Comparison of ENCODE assay signal across 17 cellular contexts in the genomic region with DNA sequence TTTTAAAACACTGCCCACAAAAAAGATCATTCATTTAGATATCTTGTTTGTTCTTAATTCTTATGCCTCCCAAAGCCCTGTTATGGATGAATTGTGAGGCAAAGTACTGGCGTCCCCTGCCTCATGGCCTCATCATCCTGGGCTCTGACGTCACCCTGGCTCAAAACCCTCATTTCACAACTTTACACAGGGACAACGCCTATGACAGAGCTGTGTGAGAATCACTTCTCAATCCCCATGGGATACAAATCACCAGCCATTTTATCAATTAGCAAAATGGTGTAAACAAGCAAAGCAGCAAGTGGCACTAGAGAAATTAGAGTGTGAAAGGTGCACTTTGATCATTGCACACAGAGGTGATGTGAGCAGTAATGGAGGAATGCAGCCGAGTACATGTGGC. TPM values are rescaled to one million over a fixed set of nuclear protein-coding genes. Genes with fewer than 3 reads are reported as not detected.
DNase-seq lines count a peak whose midpoint lies in the region; ATAC-seq and TF ChIP-seq lines count a peak whose summit lies in the region.
"Had no signal": no experiment of that assay in that cellular context is flagged by ENCODE, and none has a peak within 500 bp of the region (broad histone marks: within the 10 kb centered on the region; RNA-seq: fewer than 3 reads in every experiment).

No MANE protein-coding gene starts in this region.

- H2BK5ac ChIP-seq in IMR-90 (ENCODE audit: low read depth, low read length, poor library complexity, severe bottlenecking) = peak overlapping the region; percentile 41

- peak overlapping the region; percentile 32; the same call in 1 of the 2 replicates for H2BK20ac ChIP-seq in IMR-90 (ENCODE audit: low read depth, low read length)

- peaks cover 16% of the 10 kb centered on the region for H3K4me1 ChIP-seq in IMR-90 (ENCODE audit: control insufficient read depth, insufficient read depth, low read length)
- no peaks in the 10 kb centered on the region for H3K4me1 ChIP-seq in gastroesophageal sphincter
- H3K4me1 ChIP-seq in smooth muscle cell (ENCODE audit: low read depth) = peaks cover 17% of the 10 kb centered on the region
- H3K4me1 ChIP-seq in testis = no peaks in the 10 kb centered on the region
- H3K4me1 ChIP-seq: HAP-1, pancreas had no signal

- H3K4me2 ChIP-seq in IMR-90 (ENCODE audit: low read depth, low read length) (no peak overlapping the region), smooth muscle cell (peak overlapping the region; percentile 64)
- H3K4me2 ChIP-seq: hepatocyte had no signal

- H4K8ac ChIP-seq in IMR-90 (ENCODE audit: low read depth in 2 of 2, low read length in 2 of 2) = peak overlapping the region; percentile 10 to 32; a peak in 2 of 4 replicates

- DNase-seq in IMR-90 (peak; percentile 55), astrocyte of the hippocampus (ENCODE audit: low read depth, low spot score) (peak; percentile 39), smooth muscle cell (lab: John Stamatoyannopoulos, UW; ENCODE audit: unreplicated experiment) (no peak), testis (no peak), iPS-NIHi7 (ENCODE audit: extremely low spot score) (no peak), DMS153 (lab: John Stamatoyannopoulos, UW) (no peak)
- DNase-seq: caudate nucleus; DMS79 treated with DMSO at 0.1 percent for 48 hours; left colon; NCI-H1694 treated with DMSO at 0.1 percent for 48 hours; pancreas; stimulated activated CD4-positive, alpha-beta T cell treated with anti-CD3 and anti-CD28 coated beads, Interleukin-12 subunit alpha, Interleukin-12 subunit beta, amount 100 ng/mL, for 4 hours; WERI-Rb-1 had no signal

- no peak overlapping the region; the same call in 1 of the 2 replicates for H3K18ac ChIP-seq in IMR-90 (ENCODE audit: low read depth, low read length)

- peak overlapping the region; percentile 29; the same call in 1 of the 2 replicates for H3K14ac ChIP-seq in IMR-90 (replicated peaks; ENCODE audit: low read depth, low read length)

- H3K9me3 ChIP-seq in IMR-90 (ENCODE audit: control insufficient read depth, insufficient read depth, low read length) (no peaks in the 10 kb centered on the region), gastroesophageal sphincter (peaks cover 0 to 13% (median 0%) of the 10 kb centered on the region in 3 donors), smooth muscle cell (replicated peaks; ENCODE audit: low read depth) (no peaks in the 10 kb centered on the region), testis (no peaks in the 10 kb centered on the region)
- H3K9me3 ChIP-seq: pancreas had no signal

- no peak for ATAC-seq in IMR-90 (ENCODE audit: low read depth)
- ATAC-seq in gastroesophageal sphincter = peak; percentile 88
- ATAC-seq: left colon had no signal

- H2AFZ ChIP-seq in IMR-90 (replicated peaks; ENCODE audit: low read length, poor library complexity) (no peak overlapping the region), smooth muscle cell (ENCODE audit: low read depth) (no peak overlapping the region)
- H2AFZ ChIP-seq: hepatocyte had no signal

- TF ChIP-seq EP300 in gastroesophageal sphincter (IDR thresholded peaks at IDR 0.05) = no peak

- POLR2A ChIA-PET in IMR-90 (lab: Charles Lee; ENCODE audit: unreplicated experiment) = no interaction called here

- peaks cover 11% of the 10 kb centered on the region for H4K20me1 ChIP-seq in IMR-90 (ENCODE audit: insufficient read depth, low read length)
- H4K20me1 ChIP-seq in smooth muscle cell (ENCODE audit: low read depth) = no peaks in the 10 kb centered on the region

- H2AK9ac ChIP-seq in IMR-90 (replicated peaks; ENCODE audit: low read depth, low read length, poor library complexity) = no peak overlapping the region

- H3K79me2 ChIP-seq in smooth muscle cell (ENCODE audit: low read depth) = peaks cover 26% of the 10 kb centered on the region
- H3K79me2 ChIP-seq: hepatocyte had no signal

- dilution Hi-C loops in IMR-90 (cut with HindIII; ENCODE audit: low sequenced_read_pairs, unreplicated experiment) = no loop called here

- intact Hi-C loops in IMR-90 (cut with micrococcal nuclease) (no loop called here), testis (cut with DNase I; ENCODE audit: low total_unique reads) (no loop called here)

- peak overlapping the region; percentile 66 for H2AK5ac ChIP-seq in IMR-90 (ENCODE audit: low read depth, low read length)

- H3K56ac ChIP-seq in IMR-90 (ENCODE audit: extremely low read depth, insufficient read depth, low read length) = no peak overlapping the region

- H3F3A ChIP-seq in smooth muscle cell (ENCODE audit: low read depth) = peaks cover 8% of the 10 kb centered on the region

- H3K9ac ChIP-seq in IMR-90 (ENCODE audit: low read depth, low read length) (no peak overlapping the region), smooth muscle cell (ENCODE audit: low read depth) (no peak overlapping the region)

- peak overlapping the region; percentile 28; the same call in 1 of the 2 replicates for H4K5ac ChIP-seq in IMR-90 (ENCODE audit: low read depth, low read length)

- TF ChIP-seq CTCF in IMR-90 (conservative IDR thresholded peaks at IDR 0.05; ENCODE audit: low read depth, low read length) (no peak), gastroesophageal sphincter (IDR thresholded peaks at IDR 0.05) (no peak), smooth muscle cell (IDR thresholded peaks at IDR 0.05; ENCODE audit: borderline replicate concordance, insufficient read depth, poor library complexity, severe bottlenecking) (no peak), testis (IDR thresholded peaks at IDR 0.05) (no peak)

- H4K91ac ChIP-seq in IMR-90 (ENCODE audit: insufficient read depth, low read depth, low read length) = peak overlapping the region; percentile 49; the same call in 1 of the 2 replicates

- peak overlapping the region; percentile 79; the same call in 1 of the 3 replicates for H2BK15ac ChIP-seq in IMR-90 (ENCODE audit: low read depth, low read length)

- H3K36me3 ChIP-seq in IMR-90 (ENCODE audit: control insufficient read depth, insufficient read depth, low read length) = no peaks in the 10 kb centered on the region
- no peaks in the 10 kb centered on the region for H3K36me3 ChIP-seq in gastroesophageal sphincter
- H3K36me3 ChIP-seq in smooth muscle cell (ENCODE audit: low read depth) = no peaks in the 10 kb centered on the region
- H3K36me3 ChIP-seq in testis (ENCODE audit: low read depth, missing control alignments) = no peaks in the 10 kb centered on the region
- H3K36me3 ChIP-seq: HAP-1, pancreas, WERI-Rb-1 had no signal

- in situ Hi-C loops in IMR-90 (cut with MboI; ENCODE audit: low sequenced_read_pairs) = no loop called here

- no peak overlapping the region for H3K27ac ChIP-seq in IMR-90 (ENCODE audit: insufficient read depth, low read length)
- peak overlapping the region in 1 of 4 donors; percentile 5 for H3K27ac ChIP-seq in gastroesophageal sphincter
- H3K27ac ChIP-seq in smooth muscle cell (ENCODE audit: low read depth) = peak overlapping the region; percentile 92
- no peak overlapping the region for H3K27ac ChIP-seq in testis
- H3K27ac ChIP-seq: C4-2B, hepatocyte, pancreas, WERI-Rb-1 had no signal

- H3K4me3 ChIP-seq in IMR-90 (ENCODE audit: insufficient read depth, low read depth, low read length) (no peak overlapping the region), gastroesophageal sphincter (no peak overlapping the region), smooth muscle cell (no peak overlapping the region), testis (no peak overlapping the region)
- H3K4me3 ChIP-seq: HAP-1, hepatocyte, pancreas had no signal

- H3K9me1 ChIP-seq in IMR-90 (ENCODE audit: insufficient read depth, low read length) = peaks cover 22% of the 10 kb centered on the region

- no peak overlapping the region for H3K23ac ChIP-seq in IMR-90 (ENCODE audit: low read depth, low read length)

- no peak for TF ChIP-seq RAD21 in IMR-90 (IDR thresholded peaks at IDR 0.05; ENCODE audit: low read length)

- no TSS peak for BruUV-seq in IMR-90 (replicated peaks; lab: Mats Ljungman, UMichigan)

- peak overlapping the region; percentile 50 for H3K4ac ChIP-seq in IMR-90 (ENCODE audit: low read depth, low read length)

- peaks cover 13 to 40% of the 10 kb centered on the region in 2 experiments; a peak in 3 of 4 replicates for H3K79me1 ChIP-seq in IMR-90 (ENCODE audit: low read depth in 1 of 2, low read length in 2 of 2)

- H2BK120ac ChIP-seq in IMR-90 (ENCODE audit: low read depth, low read length) = peak overlapping the region; percentile 66; the same call in 1 of the 2 replicates

- no peak for TF ChIP-seq POLR2A in IMR-90 (IDR thresholded peaks at IDR 0.05; ENCODE audit: low read depth, low read length)
- TF ChIP-seq POLR2A in gastroesophageal sphincter (IDR thresholded peaks at IDR 0.05) = no peak
- TF ChIP-seq POLR2A in testis (IDR thresholded peaks at IDR 0.05) = no peak

- H3K27me3 ChIP-seq in IMR-90 (ENCODE audit: control insufficient read depth, insufficient read depth, low read length) = no peaks in the 10 kb centered on the region
- H3K27me3 ChIP-seq in gastroesophageal sphincter = no peaks in the 10 kb centered on the region
- no peaks in the 10 kb centered on the region for H3K27me3 ChIP-seq in smooth muscle cell (ENCODE audit: low read depth)
- no peaks in the 10 kb centered on the region for H3K27me3 ChIP-seq in testis
- H3K27me3 ChIP-seq: hepatocyte, pancreas had no signal

- WGBS in IMR-90 (ENCODE audit: extremely low coverage in 2 of 2, insufficient read length in 1 of 2), 2 experiments = 50% methylated on average over 1 of the region's 4 CpGs; no CpG with 5 or more reads in 1 of the 2 experiments
- WGBS in gastroesophageal sphincter (ENCODE audit: low coverage in 1 of 2), 2 donors = 48 to 67% methylated on average over 3 to 4 of the region's 4 CpGs
- 68% methylated on average over 4 of the region's 4 CpGs for WGBS in smooth muscle cell (ENCODE audit: low lambda C conversion rate)
- 63 to 67% methylated on average over 4 of the region's 4 CpGs for WGBS in testis, 2 donors

- CTCF ChIA-PET in IMR-90 (lab: Yijun Ruan, JAX) = no interaction called here

TF ChIP-seq in IMR-90, 13 proteins besides CTCF, POLR2A, EP300 and RAD21 (continues in another document):
- no peak for TF ChIP-seq RFX5 (IDR thresholded peaks at IDR 0.05; ENCODE audit: low read depth, low read length)
- TF ChIP-seq RCOR1 (IDR thresholded peaks at IDR 0.05; ENCODE audit: insufficient replicate concordance, low read length) = no peak
- no peak for TF ChIP-seq MAZ (IDR thresholded peaks at IDR 0.05; ENCODE audit: borderline replicate concordance, low read depth, low read length)
- no peak for TF ChIP-seq SMC3 (IDR thresholded peaks at IDR 0.05; ENCODE audit: low read depth, low read length)
- no peak for TF ChIP-seq BHLHE40 (IDR thresholded peaks at IDR 0.05; ENCODE audit: low read depth, low read length)
- no peak for TF ChIP-seq MXI1 (IDR thresholded peaks at IDR 0.05; ENCODE audit: borderline replicate concordance, low read depth, low read length)
- peak; percentile 62 for TF ChIP-seq CEBPB (IDR thresholded peaks at IDR 0.05; ENCODE audit: low read depth, low read length)

RNA-seq across cellular contexts. Expression of gene FHOD3, which starts 16.6 kb away (rescaled TPM):
- total RNA-seq in IMR-90 (2012; rRNA removed) (16.0 and 16.7 TPM in 2 replicates), gastroesophageal sphincter (10 to 100 TPM; 18.4 to 36.7 (median 30.4) TPM), smooth muscle cell (19.4 and 21.8 TPM in 2 replicates), testis (10 to 100 TPM; 37.3 to 46.8 TPM)
- polyA plus RNA-seq in IMR-90 (2012; rRNA removed) (12.5 and 14.6 TPM in 2 replicates), smooth muscle cell (6.3 and 8.6 TPM in 2 replicates), testis (ENCODE audit: insufficient read depth, low read depth, low replicate concordance) (6.5 TPM)
- 12.4 and 13.2 TPM in 2 replicates for polyA plus RNA-seq in IMR-90 (2012; cell fraction: cytosol; rRNA removed)
- 11.6 and 25.1 TPM in 2 replicates for polyA plus RNA-seq in IMR-90 (2012; cell fraction: nucleus; rRNA removed; ENCODE audit: low replicate concordance)

Comparison
In these comparisons a context has a peak if more than half of its experiments do, and no peak if none do; other contexts are left out.
1. DNase-seq: peak in IMR-90 (single experiment) and astrocyte of the hippocampus (single experiment); none in smooth muscle cell (single experiment), testis (single experiment), iPS-NIHi7 (single experiment) and DMS153 (single experiment).